ENCODE assay signal across 19 cellular contexts in the genomic region with DNA sequence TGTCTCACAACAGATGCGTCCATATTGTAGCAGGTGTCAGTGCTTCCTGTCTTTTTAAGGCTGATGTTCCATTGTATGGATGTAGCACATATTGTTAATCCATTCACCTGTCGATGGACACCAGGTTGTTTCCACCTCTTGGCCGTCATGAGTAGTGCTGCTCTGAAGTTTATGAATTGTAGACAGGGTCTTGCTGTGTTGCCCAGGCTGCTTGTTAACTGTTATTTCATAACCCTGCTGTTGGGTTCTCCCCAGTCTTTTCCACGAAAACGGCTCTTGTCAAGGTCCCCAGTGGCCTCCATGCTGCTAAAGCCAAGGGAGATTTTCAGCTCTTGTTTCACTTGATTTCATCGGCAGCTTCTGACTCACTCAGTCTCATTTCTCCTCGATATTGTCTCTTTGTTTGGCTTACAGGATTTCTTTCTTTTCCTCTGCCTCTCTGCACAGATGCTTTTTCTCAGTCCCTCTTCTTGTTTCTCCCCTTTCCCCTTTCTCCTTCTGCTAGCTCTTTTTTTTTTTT. TPM values are rescaled to one million over a fixed set of nuclear protein-coding genes. Genes with fewer than 3 reads are reported as not detected.
"Had no signal": no experiment of that assay in that cellular context is flagged by ENCODE, and none has a peak within 500 bp of the region (broad histone marks: within the 10 kb centered on the region; RNA-seq: fewer than 3 reads in every experiment).

No MANE protein-coding gene starts in this region.

- DNase-seq: activated B cell treated with CpG ODN at 0.5 μM for 24 hours; activated CD4-positive, alpha-beta T cell treated with anti-CD3 and anti-CD28 coated beads for 48 hours; activated CD8-positive, alpha-beta T cell treated with anti-CD3 and anti-CD28 coated beads for 36 hours; activated naive CD4-positive, alpha-beta T cell treated with anti-CD3 and anti-CD28 coated beads for 36 hours; activated T-cell treated with anti-CD3 and anti-CD28 coated beads, Interleukin-2, amount 50 U/mL, for 1 hour; body of pancreas; caudate nucleus; colonic mucosa; immature natural killer cell; kidney glomerular epithelial cell; left ventricle myocardium superior; nephron progenitor cell; nucleus accumbens; stimulated activated naive CD4-positive, alpha-beta T cell; transverse colon had no signal

- H3K4me1 ChIP-seq: colonic mucosa had no signal

- H3K4me3 ChIP-seq: body of pancreas, colonic mucosa, transverse colon, vagina had no signal

- H3K9me3 ChIP-seq: body of pancreas, colonic mucosa, transverse colon, vagina had no signal

- FAIRE-seq: TTC549 had no signal

- H3K36me3 Mint-ChIP-seq: immature natural killer cell had no signal

- H3K4me3 Mint-ChIP-seq: activated B cell treated with CpG ODN at 0.5 μM for 24 hours; activated CD8-positive, alpha-beta T cell treated with anti-CD3 and anti-CD28 coated beads for 36 hours; activated naive CD4-positive, alpha-beta T cell treated with anti-CD3 and anti-CD28 coated beads for 36 hours; immature natural killer cell; nephron progenitor cell; T-helper 2 cell treated with Interferon-gamma antibody and Interleukin-4, amounts not matched to agents 5 μg/mL and 100 μg/mL, for 36 hours had no signal

- H3K36me3 ChIP-seq: colonic mucosa, transverse colon, vagina had no signal

- H3K9me3 Mint-ChIP-seq: activated B cell treated with CpG ODN at 0.5 μM for 24 hours; activated CD8-positive, alpha-beta T cell treated with anti-CD3 and anti-CD28 coated beads for 36 hours; activated naive CD4-positive, alpha-beta T cell treated with anti-CD3 and anti-CD28 coated beads for 36 hours; immature natural killer cell; nephron progenitor cell; T-helper 2 cell treated with Interferon-gamma antibody and Interleukin-4, amounts not matched to agents 5 μg/mL and 100 μg/mL, for 36 hours had no signal

- H3K27me3 ChIP-seq: body of pancreas, vagina had no signal

- H3K27ac ChIP-seq: body of pancreas, colonic mucosa, transverse colon, vagina had no signal

- ATAC-seq: activated CD8-positive, alpha-beta T cell treated with anti-CD3 and anti-CD28 coated beads for 36 hours; body of pancreas; left ventricle myocardium superior had no signal

- H3K27ac Mint-ChIP-seq: activated B cell treated with CpG ODN at 0.5 μM for 24 hours; activated CD8-positive, alpha-beta T cell treated with anti-CD3 and anti-CD28 coated beads for 36 hours; activated naive CD4-positive, alpha-beta T cell treated with anti-CD3 and anti-CD28 coated beads for 36 hours; immature natural killer cell; nephron progenitor cell; T-helper 2 cell treated with Interferon-gamma antibody and Interleukin-4, amounts not matched to agents 5 μg/mL and 100 μg/mL, for 36 hours had no signal

RNA-seq across cellular contexts. Expression of gene PSD2, which starts 12.1 kb away (rescaled TPM):
- total RNA-seq: activated B cell treated with CpG ODN at 0.5 μM for 24 hours; activated naive CD4-positive, alpha-beta T cell treated with anti-CD3 and anti-CD28 coated beads for 36 hours; left ventricle myocardium superior; myocyte had no signal
